ENCODE assay signal across 8 cellular contexts in the genomic region with DNA sequence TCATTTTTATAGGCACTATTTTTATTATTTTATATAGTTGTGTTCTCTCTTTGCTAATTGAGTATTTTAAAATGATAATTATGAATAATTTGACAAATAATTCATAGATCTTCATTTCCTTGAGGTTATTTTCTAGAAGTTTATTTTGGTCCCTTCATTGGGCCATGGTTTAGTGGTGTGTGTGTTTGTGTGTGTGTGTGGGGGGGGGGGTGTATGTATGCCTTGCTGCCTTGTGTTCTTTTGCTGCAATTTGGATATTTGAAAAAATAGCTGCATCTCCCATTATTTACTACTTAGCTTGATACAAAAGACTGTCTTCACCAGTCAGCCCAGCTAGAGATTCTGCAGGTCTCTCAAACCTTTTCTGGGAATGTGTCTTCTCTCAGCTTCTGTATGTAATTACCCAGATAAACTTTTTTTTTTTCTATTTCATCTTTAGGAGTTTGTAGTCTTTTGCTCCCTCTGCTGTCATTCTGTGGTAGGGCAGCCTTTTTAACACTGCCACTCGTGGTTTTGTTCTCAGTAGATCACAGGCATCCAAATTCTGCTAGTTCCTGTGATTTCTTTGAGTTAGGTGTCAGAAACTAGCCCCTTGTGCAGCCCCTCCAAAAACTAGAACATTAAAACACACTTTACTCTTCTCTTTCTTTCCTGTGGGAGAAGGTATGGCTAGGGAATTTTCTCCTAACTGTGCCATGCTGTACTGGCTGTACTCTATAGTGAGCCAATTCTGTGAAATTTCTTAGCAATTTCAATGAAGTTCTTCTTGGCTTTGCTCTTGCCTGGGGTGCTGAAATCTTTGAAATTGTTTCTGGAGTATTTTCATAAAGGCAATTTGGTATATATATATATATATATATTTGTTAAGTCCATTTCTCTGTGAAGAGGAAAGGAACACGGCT.
DNase-seq lines count a peak whose midpoint lies in the region; ATAC-seq and FAIRE-seq lines count a peak whose summit lies in the region.

No MANE protein-coding gene starts in this region.

- ATAC-seq in GM21367 (IDR thresholded peaks at IDR 0.05; ENCODE audit: unreplicated experiment) (peak; percentile 76), HG03280 (IDR thresholded peaks at IDR 0.05; ENCODE audit: unreplicated experiment) (peak; percentile 81)

- FAIRE-seq in TTC549 (lab: Jason Lieb, UNC): peak; percentile 46

- peak; percentile 16 for DNase-seq in EH (ENCODE audit: low read depth)
- peak; percentile 2 for DNase-seq in NCI-H2107 treated with DMSO at 0.1 percent for 48 hours (lab: John Stamatoyannopoulos, UW; ENCODE audit: unreplicated experiment)
- DNase-seq in dedifferentiated amniotic fluid mesenchymal stem cell (ENCODE audit: extremely low spot score): peak; percentile 35
- DNase-seq in kidney tubule cell (ENCODE audit: low spot score): peak; percentile 59
- peak; percentile 41 for DNase-seq in stimulated activated CD8-positive, alpha-beta memory T cell treated with anti-CD3 and anti-CD28 coated beads, Interleukin-4, amount 100 ng/mL, for 48 hours

Comparison
In these comparisons a context has a peak if more than half of its experiments do, and no peak if none do; other contexts are left out.
1. Peak in every context shown above with its lines: DNase-seq and ATAC-seq.
2. DNase-seq: peak in every context shown above with its lines; median percentile 59 in kidney tubule cell; 41 in stimulated activated CD8-positive, alpha-beta memory T cell treated with anti-CD3 and anti-CD28 coated beads, Interleukin-4, amount 100 ng/mL, for 48 hours; 35 in dedifferentiated amniotic fluid mesenchymal stem cell; 16 in EH; 2 in NCI-H2107 treated with DMSO at 0.1 percent for 48 hours.